ENCODE assay signal across 18 cellular contexts in genomic region chr2:6325616-6326015, GRCh38.
DNase-seq lines count a peak whose midpoint lies in the region; ATAC-seq, FAIRE-seq and TF ChIP-seq lines count a peak whose summit lies in the region.
"Had no signal": no experiment of that assay in that cellular context is flagged by ENCODE, and none has a peak within 500 bp of the region (broad histone marks: within the 10 kb centered on the region; RNA-seq: fewer than 3 reads in every experiment).

No MANE protein-coding gene starts in this region.

- no peaks in the 10 kb centered on the region for H3K79me2 ChIP-seq in neural cell (replicated peaks; ENCODE audit: insufficient read depth, low read length)

- H3K9ac ChIP-seq in SK-N-MC (ENCODE audit: insufficient read length) (no peak overlapping the region), neural cell (ENCODE audit: low read length) (no peak overlapping the region)

- H3K4me3 ChIP-seq in H7 (ENCODE audit: insufficient read depth, low read depth, low read length) (no peak overlapping the region), SK-N-MC (peak overlapping the region; percentile 48), neural cell (ENCODE audit: low read length) (peak overlapping the region; percentile 27)
- H3K4me3 ChIP-seq: Peyer's patch had no signal

- no peak for ATAC-seq in activated naive CD8-positive, alpha-beta T cell treated with anti-CD3 and anti-CD28 coated beads, Interleukin-2, amount 50 U/mL, for 24 hours

- H3F3A ChIP-seq in neural cell (ENCODE audit: insufficient read depth, low read length, poor library complexity, severe bottlenecking), result no peaks in the 10 kb centered on the region

- peak; percentile 4 for DNase-seq in Ammon's horn (ENCODE audit: low spot score)
- DNase-seq in H7, result peak; percentile 28
- DNase-seq in SK-N-MC (ENCODE audit: low read depth, low spot score), result peak; percentile 96
- no peak for DNase-seq in activated naive CD8-positive, alpha-beta T cell treated with anti-CD3 and anti-CD28 coated beads, Interleukin-2, amount 50 U/mL, for 24 hours
- no peak for DNase-seq in occipital lobe (lab: John Stamatoyannopoulos, UW)
- DNase-seq in GM12891 (ENCODE audit: insufficient read length, low spot score), result no peak
- DNase-seq: ACHN; CD4-positive, alpha-beta T cell; KG1; NCI-H1105; NCI-H2029; NCI-H226; Peyer's patch; SHP77 had no signal

- no peaks in the 10 kb centered on the region for H3K9me2 ChIP-seq in neural cell (ENCODE audit: insufficient read depth, low read length)

- H3K27me3 ChIP-seq in H7 (ENCODE audit: control insufficient read depth, insufficient read depth, low read length), result no peaks in the 10 kb centered on the region
- H3K27me3 ChIP-seq in neural cell (ENCODE audit: insufficient read depth, low read depth, low read length), result no peaks in the 10 kb centered on the region
- H3K27me3 ChIP-seq: Peyer's patch had no signal

- peaks cover 11% of the 10 kb centered on the region for H3K9me3 Mint-ChIP-seq in activated naive CD8-positive, alpha-beta T cell treated with anti-CD3 and anti-CD28 coated beads, Interleukin-2, amount 50 U/mL, for 24 hours

- H3K4me1 Mint-ChIP-seq in activated naive CD8-positive, alpha-beta T cell treated with anti-CD3 and anti-CD28 coated beads, Interleukin-2, amount 50 U/mL, for 24 hours, result no peaks in the 10 kb centered on the region
- H3K4me1 Mint-ChIP-seq: B cell had no signal

- no peaks in the 10 kb centered on the region for H4K20me1 ChIP-seq in neural cell (ENCODE audit: insufficient read depth)

- H3K27ac ChIP-seq in SK-N-MC (peak overlapping the region; percentile 79; the same call in 1 of the 2 replicates), neural cell (ENCODE audit: low read length) (peak overlapping the region; percentile 22)
- H3K27ac ChIP-seq: Peyer's patch had no signal

- TF ChIP-seq EP300 in neural cell (conservative IDR thresholded peaks at IDR 0.05; ENCODE audit: poor library complexity, severe bottlenecking), result no peak

- H3K9me3 ChIP-seq in SK-N-MC (ENCODE audit: low read depth, low read length) (no peaks in the 10 kb centered on the region), neural cell (ENCODE audit: low read length) (peaks cover 3% of the 10 kb centered on the region)
- H3K9me3 ChIP-seq: Peyer's patch had no signal

- no peak overlapping the region for H3K27ac Mint-ChIP-seq in activated naive CD8-positive, alpha-beta T cell treated with anti-CD3 and anti-CD28 coated beads, Interleukin-2, amount 50 U/mL, for 24 hours
- H3K27ac Mint-ChIP-seq: B cell; CD4-positive, alpha-beta T cell had no signal

- no peak overlapping the region for H2AFZ ChIP-seq in neural cell (ENCODE audit: low read depth, low read length)

- H3K36me3 Mint-ChIP-seq in activated naive CD8-positive, alpha-beta T cell treated with anti-CD3 and anti-CD28 coated beads, Interleukin-2, amount 50 U/mL, for 24 hours (ENCODE audit: low read depth), result no peaks in the 10 kb centered on the region

- no peak for TF ChIP-seq RAD21 in neural cell (conservative IDR thresholded peaks at IDR 0.05)

- TF ChIP-seq POLR2A in GM12891 (IDR thresholded peaks at IDR 0.05; ENCODE audit: low read depth, low read length), result no peak

- H3K4me3 Mint-ChIP-seq in activated naive CD8-positive, alpha-beta T cell treated with anti-CD3 and anti-CD28 coated beads, Interleukin-2, amount 50 U/mL, for 24 hours, result no peak overlapping the region
- H3K4me3 Mint-ChIP-seq: B cell; CD4-positive, alpha-beta T cell had no signal

- no peak for FAIRE-seq in GM12891 (lab: Jason Lieb, UNC)
- FAIRE-seq: D721Med, H54 had no signal

- no peaks in the 10 kb centered on the region for H3K27me3 Mint-ChIP-seq in activated naive CD8-positive, alpha-beta T cell treated with anti-CD3 and anti-CD28 coated beads, Interleukin-2, amount 50 U/mL, for 24 hours
- H3K27me3 Mint-ChIP-seq: B cell; CD4-positive, alpha-beta T cell had no signal

- H3K4me2 ChIP-seq in neural cell (ENCODE audit: low read length), result no peak overlapping the region

- no peak for TF ChIP-seq CTCF in neural cell (IDR thresholded peaks at IDR 0.05; ENCODE audit: poor library complexity, severe bottlenecking)

- no peaks in the 10 kb centered on the region for H3K36me3 ChIP-seq in H7 (replicated peaks; ENCODE audit: control insufficient read depth, insufficient read depth, low read length)
- H3K36me3 ChIP-seq in SK-N-MC (ENCODE audit: insufficient read depth, low read length), result no peaks in the 10 kb centered on the region
- no peaks in the 10 kb centered on the region for H3K36me3 ChIP-seq in neural cell (ENCODE audit: insufficient read depth, low read length)
- H3K36me3 ChIP-seq: Peyer's patch had no signal

TF ChIP-seq in neural cell, 6 proteins besides CTCF, POLR2A, EP300 and RAD21:
- TF ChIP-seq EZH2 (IDR thresholded peaks at IDR 0.05; ENCODE audit: borderline replicate concordance, insufficient read depth, low read length, poor library complexity, severe bottlenecking) (no peak), REST (IDR thresholded peaks at IDR 0.05; ENCODE audit: borderline replicate concordance) (no peak), MXI1 (conservative IDR thresholded peaks at IDR 0.05; ENCODE audit: poor library complexity, severe bottlenecking) (no peak), TAF1 (IDR thresholded peaks at IDR 0.05; ENCODE audit: low read depth) (no peak), POLR2AphosphoS5 (IDR thresholded peaks at IDR 0.05) (no peak), SMC3 (conservative IDR thresholded peaks at IDR 0.05; ENCODE audit: poor library complexity) (no peak)
TF ChIP-seq in neural cell: peak in this region for 0.

TF ChIP-seq in GM12891, 5 proteins besides CTCF, POLR2A, EP300 and RAD21:
- TF ChIP-seq POLR2AphosphoS5 (IDR thresholded peaks at IDR 0.05; ENCODE audit: low read depth, low read length) (no peak), POU2F2 (IDR thresholded peaks at IDR 0.05; ENCODE audit: low read depth, low read length) (no peak), SPI1 (IDR thresholded peaks at IDR 0.05; ENCODE audit: low read depth, low read length) (no peak), PAX5 (IDR thresholded peaks at IDR 0.05; ENCODE audit: insufficient read depth, low read length, severe bottlenecking) (no peak), TAF1 (IDR thresholded peaks at IDR 0.05; ENCODE audit: low read depth, low read length) (no peak)
TF ChIP-seq in GM12891: peak in this region for 0.

Comparison
In these comparisons a context has a peak if more than half of its experiments do, and no peak if none do; other contexts are left out.
1. DNase-seq: peak in Ammon's horn (single experiment), H7 (single experiment) and SK-N-MC (single experiment); none in activated naive CD8-positive, alpha-beta T cell treated with anti-CD3 and anti-CD28 coated beads, Interleukin-2, amount 50 U/mL, for 24 hours (single experiment), occipital lobe (single experiment) and GM12891 (single experiment).